1 cellular context compared by ENCODE assay signal in genomic region chr13:100674848-100675659, GRCh38.
TF ChIP-seq lines count a peak whose summit lies in the region.

No MANE protein-coding gene starts in this region.

TF ChIP-seq in K562, 482 proteins besides CTCF, POLR2A, EP300 and RAD21 (continued from another document and continues in another):
- TF ChIP-seq THRA (IDR thresholded peaks at IDR 0.05), result no peak
- peak; percentile 94 for TF ChIP-seq MBD2 (IDR thresholded peaks at IDR 0.05; ENCODE audit: borderline replicate concordance, low read depth)
- no peak for TF ChIP-seq THRAP3 (IDR thresholded peaks at IDR 0.05; ENCODE audit: borderline replicate concordance)
- TF ChIP-seq HMGXB4 (CRISPR knock-in tag; IDR thresholded peaks at IDR 0.05), result no peak
- no peak for TF ChIP-seq SRSF7 (optimal IDR thresholded peaks at IDR 0.05; ENCODE audit: low read depth, low read length)
- no peak for TF ChIP-seq ZNF408 (CRISPR knock-in tag; IDR thresholded peaks at IDR 0.05; ENCODE audit: low read depth)
- TF ChIP-seq MCM5 (IDR thresholded peaks at IDR 0.05; ENCODE audit: low read depth), result no peak
- TF ChIP-seq, protein P1, sequence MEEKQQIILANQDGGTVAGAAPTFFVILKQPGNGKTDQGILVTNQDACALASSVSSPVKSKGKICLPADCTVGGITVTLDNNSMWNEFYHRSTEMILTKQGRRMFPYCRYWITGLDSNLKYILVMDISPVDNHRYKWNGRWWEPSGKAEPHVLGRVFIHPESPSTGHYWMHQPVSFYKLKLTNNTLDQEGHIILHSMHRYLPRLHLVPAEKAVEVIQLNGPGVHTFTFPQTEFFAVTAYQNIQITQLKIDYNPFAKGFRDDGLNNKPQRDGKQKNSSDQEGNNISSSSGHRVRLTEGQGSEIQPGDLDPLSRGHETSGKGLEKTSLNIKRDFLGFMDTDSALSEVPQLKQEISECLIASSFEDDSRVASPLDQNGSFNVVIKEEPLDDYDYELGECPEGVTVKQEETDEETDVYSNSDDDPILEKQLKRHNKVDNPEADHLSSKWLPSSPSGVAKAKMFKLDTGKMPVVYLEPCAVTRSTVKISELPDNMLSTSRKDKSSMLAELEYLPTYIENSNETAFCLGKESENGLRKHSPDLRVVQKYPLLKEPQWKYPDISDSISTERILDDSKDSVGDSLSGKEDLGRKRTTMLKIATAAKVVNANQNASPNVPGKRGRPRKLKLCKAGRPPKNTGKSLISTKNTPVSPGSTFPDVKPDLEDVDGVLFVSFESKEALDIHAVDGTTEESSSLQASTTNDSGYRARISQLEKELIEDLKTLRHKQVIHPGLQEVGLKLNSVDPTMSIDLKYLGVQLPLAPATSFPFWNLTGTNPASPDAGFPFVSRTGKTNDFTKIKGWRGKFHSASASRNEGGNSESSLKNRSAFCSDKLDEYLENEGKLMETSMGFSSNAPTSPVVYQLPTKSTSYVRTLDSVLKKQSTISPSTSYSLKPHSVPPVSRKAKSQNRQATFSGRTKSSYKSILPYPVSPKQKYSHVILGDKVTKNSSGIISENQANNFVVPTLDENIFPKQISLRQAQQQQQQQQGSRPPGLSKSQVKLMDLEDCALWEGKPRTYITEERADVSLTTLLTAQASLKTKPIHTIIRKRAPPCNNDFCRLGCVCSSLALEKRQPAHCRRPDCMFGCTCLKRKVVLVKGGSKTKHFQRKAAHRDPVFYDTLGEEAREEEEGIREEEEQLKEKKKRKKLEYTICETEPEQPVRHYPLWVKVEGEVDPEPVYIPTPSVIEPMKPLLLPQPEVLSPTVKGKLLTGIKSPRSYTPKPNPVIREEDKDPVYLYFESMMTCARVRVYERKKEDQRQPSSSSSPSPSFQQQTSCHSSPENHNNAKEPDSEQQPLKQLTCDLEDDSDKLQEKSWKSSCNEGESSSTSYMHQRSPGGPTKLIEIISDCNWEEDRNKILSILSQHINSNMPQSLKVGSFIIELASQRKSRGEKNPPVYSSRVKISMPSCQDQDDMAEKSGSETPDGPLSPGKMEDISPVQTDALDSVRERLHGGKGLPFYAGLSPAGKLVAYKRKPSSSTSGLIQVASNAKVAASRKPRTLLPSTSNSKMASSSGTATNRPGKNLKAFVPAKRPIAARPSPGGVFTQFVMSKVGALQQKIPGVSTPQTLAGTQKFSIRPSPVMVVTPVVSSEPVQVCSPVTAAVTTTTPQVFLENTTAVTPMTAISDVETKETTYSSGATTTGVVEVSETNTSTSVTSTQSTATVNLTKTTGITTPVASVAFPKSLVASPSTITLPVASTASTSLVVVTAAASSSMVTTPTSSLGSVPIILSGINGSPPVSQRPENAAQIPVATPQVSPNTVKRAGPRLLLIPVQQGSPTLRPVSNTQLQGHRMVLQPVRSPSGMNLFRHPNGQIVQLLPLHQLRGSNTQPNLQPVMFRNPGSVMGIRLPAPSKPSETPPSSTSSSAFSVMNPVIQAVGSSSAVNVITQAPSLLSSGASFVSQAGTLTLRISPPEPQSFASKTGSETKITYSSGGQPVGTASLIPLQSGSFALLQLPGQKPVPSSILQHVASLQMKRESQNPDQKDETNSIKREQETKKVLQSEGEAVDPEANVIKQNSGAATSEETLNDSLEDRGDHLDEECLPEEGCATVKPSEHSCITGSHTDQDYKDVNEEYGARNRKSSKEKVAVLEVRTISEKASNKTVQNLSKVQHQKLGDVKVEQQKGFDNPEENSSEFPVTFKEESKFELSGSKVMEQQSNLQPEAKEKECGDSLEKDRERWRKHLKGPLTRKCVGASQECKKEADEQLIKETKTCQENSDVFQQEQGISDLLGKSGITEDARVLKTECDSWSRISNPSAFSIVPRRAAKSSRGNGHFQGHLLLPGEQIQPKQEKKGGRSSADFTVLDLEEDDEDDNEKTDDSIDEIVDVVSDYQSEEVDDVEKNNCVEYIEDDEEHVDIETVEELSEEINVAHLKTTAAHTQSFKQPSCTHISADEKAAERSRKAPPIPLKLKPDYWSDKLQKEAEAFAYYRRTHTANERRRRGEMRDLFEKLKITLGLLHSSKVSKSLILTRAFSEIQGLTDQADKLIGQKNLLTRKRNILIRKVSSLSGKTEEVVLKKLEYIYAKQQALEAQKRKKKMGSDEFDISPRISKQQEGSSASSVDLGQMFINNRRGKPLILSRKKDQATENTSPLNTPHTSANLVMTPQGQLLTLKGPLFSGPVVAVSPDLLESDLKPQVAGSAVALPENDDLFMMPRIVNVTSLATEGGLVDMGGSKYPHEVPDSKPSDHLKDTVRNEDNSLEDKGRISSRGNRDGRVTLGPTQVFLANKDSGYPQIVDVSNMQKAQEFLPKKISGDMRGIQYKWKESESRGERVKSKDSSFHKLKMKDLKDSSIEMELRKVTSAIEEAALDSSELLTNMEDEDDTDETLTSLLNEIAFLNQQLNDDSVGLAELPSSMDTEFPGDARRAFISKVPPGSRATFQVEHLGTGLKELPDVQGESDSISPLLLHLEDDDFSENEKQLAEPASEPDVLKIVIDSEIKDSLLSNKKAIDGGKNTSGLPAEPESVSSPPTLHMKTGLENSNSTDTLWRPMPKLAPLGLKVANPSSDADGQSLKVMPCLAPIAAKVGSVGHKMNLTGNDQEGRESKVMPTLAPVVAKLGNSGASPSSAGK (IDR thresholded peaks at IDR 0.05), result no peak
- no peak for TF ChIP-seq MYBL2 (IDR thresholded peaks at IDR 0.05; ENCODE audit: low read depth)
- no peak for TF ChIP-seq MYBL2 (CRISPR knock-in tag; IDR thresholded peaks at IDR 0.05; ENCODE audit: borderline replicate concordance)
- no peak for TF ChIP-seq CBFB (CRISPR knock-in tag; IDR thresholded peaks at IDR 0.05)
- TF ChIP-seq NBN (IDR thresholded peaks at IDR 0.05; ENCODE audit: low read depth), result no peak
- no peak for TF ChIP-seq RFX1 (IDR thresholded peaks at IDR 0.05)
- TF ChIP-seq, protein P2, sequence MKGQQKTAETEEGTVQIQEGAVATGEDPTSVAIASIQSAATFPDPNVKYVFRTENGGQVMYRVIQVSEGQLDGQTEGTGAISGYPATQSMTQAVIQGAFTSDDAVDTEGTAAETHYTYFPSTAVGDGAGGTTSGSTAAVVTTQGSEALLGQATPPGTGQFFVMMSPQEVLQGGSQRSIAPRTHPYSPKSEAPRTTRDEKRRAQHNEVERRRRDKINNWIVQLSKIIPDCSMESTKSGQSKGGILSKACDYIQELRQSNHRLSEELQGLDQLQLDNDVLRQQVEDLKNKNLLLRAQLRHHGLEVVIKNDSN (CRISPR knock-in tag; IDR thresholded peaks at IDR 0.05), result no peak
- no peak for TF ChIP-seq KAT2B (IDR thresholded peaks at IDR 0.05; ENCODE audit: low read depth, low read length)
- no peak for TF ChIP-seq KDM4B (IDR thresholded peaks at IDR 0.05; ENCODE audit: borderline replicate concordance in 2 of 2, low read depth in 1 of 2)
- TF ChIP-seq ZNF740 (CRISPR knock-in tag; IDR thresholded peaks at IDR 0.05), result peak; percentile 47; the same call in 1 of the 2 replicates
- no peak; a peak in 1 of 4 replicates for TF ChIP-seq ZNF740 (tag; IDR thresholded peaks at IDR 0.05)
- no peak for TF ChIP-seq TAF7 (tag; IDR thresholded peaks at IDR 0.05)
- no peak for TF ChIP-seq ZSCAN32 (CRISPR knock-in tag; IDR thresholded peaks at IDR 0.05)
- no peak for TF ChIP-seq ZNF316 (IDR thresholded peaks at IDR 0.05)
- TF ChIP-seq, protein P3, sequence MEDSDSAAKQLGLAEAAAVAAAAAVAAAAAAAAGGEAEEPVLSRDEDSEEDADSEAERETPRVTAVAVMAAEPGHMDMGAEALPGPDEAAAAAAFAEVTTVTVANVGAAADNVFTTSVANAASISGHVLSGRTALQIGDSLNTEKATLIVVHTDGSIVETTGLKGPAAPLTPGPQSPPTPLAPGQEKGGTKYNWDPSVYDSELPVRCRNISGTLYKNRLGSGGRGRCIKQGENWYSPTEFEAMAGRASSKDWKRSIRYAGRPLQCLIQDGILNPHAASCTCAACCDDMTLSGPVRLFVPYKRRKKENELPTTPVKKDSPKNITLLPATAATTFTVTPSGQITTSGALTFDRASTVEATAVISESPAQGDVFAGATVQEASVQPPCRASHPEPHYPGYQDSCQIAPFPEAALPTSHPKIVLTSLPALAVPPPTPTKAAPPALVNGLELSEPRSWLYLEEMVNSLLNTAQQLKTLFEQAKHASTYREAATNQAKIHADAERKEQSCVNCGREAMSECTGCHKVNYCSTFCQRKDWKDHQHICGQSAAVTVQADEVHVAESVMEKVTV (CRISPR knock-in tag; IDR thresholded peaks at IDR 0.05), result no peak
- no peak for TF ChIP-seq ZNF12 (CRISPR knock-in tag; IDR thresholded peaks at IDR 0.05)
- TF ChIP-seq GATAD2B (IDR thresholded peaks at IDR 0.05; ENCODE audit: borderline replicate concordance), result 0 out of 2 replicates have a peak, but pooled peaks have one; percentile 3
- no peak for TF ChIP-seq FOSL1 (tag; conservative IDR thresholded peaks at IDR 0.05)
- no peak; the same call in 1 of the 2 replicates for TF ChIP-seq ESRRA (IDR thresholded peaks at IDR 0.05; ENCODE audit: borderline replicate concordance, low read depth)
- no peak for TF ChIP-seq ZNF347 (CRISPR knock-in tag; IDR thresholded peaks at IDR 0.05; ENCODE audit: low read depth)
- TF ChIP-seq MAFG (tag; conservative IDR thresholded peaks at IDR 0.05), result no peak
- TF ChIP-seq ZNF263 (CRISPR knock-in tag; IDR thresholded peaks at IDR 0.05; ENCODE audit: borderline replicate concordance), result no peak
- TF ChIP-seq ZNF717 (CRISPR knock-in tag; IDR thresholded peaks at IDR 0.05), result no peak
- TF ChIP-seq, protein P4, sequence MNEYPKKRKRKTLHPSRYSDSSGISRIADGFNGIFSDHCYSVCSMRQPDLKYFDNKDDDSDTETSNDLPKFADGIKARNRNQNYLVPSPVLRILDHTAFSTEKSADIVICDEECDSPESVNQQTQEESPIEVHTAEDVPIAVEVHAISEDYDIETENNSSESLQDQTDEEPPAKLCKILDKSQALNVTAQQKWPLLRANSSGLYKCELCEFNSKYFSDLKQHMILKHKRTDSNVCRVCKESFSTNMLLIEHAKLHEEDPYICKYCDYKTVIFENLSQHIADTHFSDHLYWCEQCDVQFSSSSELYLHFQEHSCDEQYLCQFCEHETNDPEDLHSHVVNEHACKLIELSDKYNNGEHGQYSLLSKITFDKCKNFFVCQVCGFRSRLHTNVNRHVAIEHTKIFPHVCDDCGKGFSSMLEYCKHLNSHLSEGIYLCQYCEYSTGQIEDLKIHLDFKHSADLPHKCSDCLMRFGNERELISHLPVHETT (CRISPR knock-in tag; conservative IDR thresholded peaks at IDR 0.05 in 1 of 2, IDR thresholded peaks at IDR 0.05 in 1 of 2), result no peak
- TF ChIP-seq ZNF436 (CRISPR knock-in tag; IDR thresholded peaks at IDR 0.05), result no peak
- TF ChIP-seq SMAD2 (IDR thresholded peaks at IDR 0.05; ENCODE audit: low read depth, low read length), result no peak
- TF ChIP-seq BHLHE40 (IDR thresholded peaks at IDR 0.05; ENCODE audit: low read length), result no peak
- TF ChIP-seq HLTF (IDR thresholded peaks at IDR 0.05), result no peak
- no peak for TF ChIP-seq CBX8 (IDR thresholded peaks at IDR 0.05; ENCODE audit: borderline replicate concordance, extremely low read depth, low read depth, low read length, poor library complexity, severe bottlenecking)
- TF ChIP-seq POLR2G (IDR thresholded peaks at IDR 0.05; ENCODE audit: low read depth, low read length), result peak; percentile 77
- no peak for TF ChIP-seq ESRRB (CRISPR knock-in tag; IDR thresholded peaks at IDR 0.05; ENCODE audit: borderline replicate concordance)
- no peak for TF ChIP-seq IRF9 (tag; IDR thresholded peaks at IDR 0.05)
- TF ChIP-seq CC2D1A (IDR thresholded peaks at IDR 0.05), result no peak
- TF ChIP-seq ZNF217 (CRISPR knock-in tag; IDR thresholded peaks at IDR 0.05), result no peak
- TF ChIP-seq BMI1 (IDR thresholded peaks at IDR 0.05; ENCODE audit: low read length), result no peak
- TF ChIP-seq ZNF41 (CRISPR knock-in tag; conservative IDR thresholded peaks at IDR 0.05), result no peak
- TF ChIP-seq CEBPB (tag; IDR thresholded peaks at IDR 0.05), result no peak
- no peak for TF ChIP-seq ZFX (CRISPR knock-in tag; IDR thresholded peaks at IDR 0.05)
- TF ChIP-seq, protein P5, sequence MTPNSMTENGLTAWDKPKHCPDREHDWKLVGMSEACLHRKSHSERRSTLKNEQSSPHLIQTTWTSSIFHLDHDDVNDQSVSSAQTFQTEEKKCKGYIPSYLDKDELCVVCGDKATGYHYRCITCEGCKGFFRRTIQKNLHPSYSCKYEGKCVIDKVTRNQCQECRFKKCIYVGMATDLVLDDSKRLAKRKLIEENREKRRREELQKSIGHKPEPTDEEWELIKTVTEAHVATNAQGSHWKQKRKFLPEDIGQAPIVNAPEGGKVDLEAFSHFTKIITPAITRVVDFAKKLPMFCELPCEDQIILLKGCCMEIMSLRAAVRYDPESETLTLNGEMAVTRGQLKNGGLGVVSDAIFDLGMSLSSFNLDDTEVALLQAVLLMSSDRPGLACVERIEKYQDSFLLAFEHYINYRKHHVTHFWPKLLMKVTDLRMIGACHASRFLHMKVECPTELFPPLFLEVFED (CRISPR knock-in tag; conservative IDR thresholded peaks at IDR 0.05), result no peak
